9 cellular contexts compared by ENCODE assay signal in the genomic region with DNA sequence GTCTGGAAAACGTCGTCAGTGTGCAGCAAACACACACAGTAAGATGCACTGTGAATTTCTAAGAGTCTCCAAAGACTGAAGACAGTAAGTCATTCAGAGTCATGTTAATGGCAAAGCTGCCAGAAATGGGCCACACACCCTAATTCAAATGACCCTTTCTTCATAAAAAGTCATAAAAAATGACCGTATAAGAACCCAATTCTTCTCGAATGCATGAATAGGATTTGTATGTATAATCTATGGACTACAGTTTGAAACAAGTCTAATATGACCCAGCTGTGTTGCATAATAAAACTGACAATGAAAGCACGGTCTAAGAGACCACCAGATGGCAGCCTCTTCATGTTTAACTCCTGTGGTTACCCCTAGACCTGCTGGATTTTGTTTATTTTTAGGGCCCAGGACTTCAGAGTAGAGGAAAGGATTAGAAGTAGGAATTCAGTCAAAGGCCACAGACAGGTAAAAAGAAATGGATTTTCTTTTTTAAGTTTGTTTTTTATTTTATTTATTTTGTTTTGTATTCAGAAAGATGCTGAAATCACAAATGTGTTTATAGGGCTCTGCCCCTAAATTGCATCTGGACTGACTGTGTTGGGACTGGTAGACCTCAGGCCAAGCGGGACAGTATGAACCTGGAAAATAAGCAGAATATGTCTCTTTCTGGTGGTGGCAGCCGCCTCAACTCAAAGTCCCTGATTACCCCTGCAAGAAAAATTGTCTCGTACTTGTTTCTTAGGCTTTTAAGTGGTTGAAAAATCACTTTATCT. TPM values are rescaled to one million over a fixed set of nuclear protein-coding genes. Genes with fewer than 3 reads are reported as not detected.
DNase-seq lines count a peak whose midpoint lies in the region; ATAC-seq, FAIRE-seq and TF ChIP-seq lines count a peak whose summit lies in the region.
"Had no signal": no experiment of that assay in that cellular context is flagged by ENCODE, and none has a peak within 500 bp of the region (broad histone marks: within the 10 kb centered on the region; RNA-seq: fewer than 3 reads in every experiment).

No MANE protein-coding gene starts in this region.

- no peaks in the 10 kb centered on the region for H4K20me1 ChIP-seq in astrocyte (ENCODE audit: insufficient read depth, low read length)

- H3K27me3 Mint-ChIP-seq in astrocyte (ENCODE audit: low read depth, unreplicated experiment), result no peaks in the 10 kb centered on the region
- H3K27me3 Mint-ChIP-seq: CD4-positive, CD25-positive, alpha-beta regulatory T cell had no signal

- H3K4me1 ChIP-seq in astrocyte (ENCODE audit: insufficient read depth, low read length) (no peaks in the 10 kb centered on the region), iPS DF 6.9 (ENCODE audit: control insufficient read depth, insufficient read depth, low read length) (no peaks in the 10 kb centered on the region)

- H3K9me3 ChIP-seq in astrocyte (ENCODE audit: insufficient read depth, low read depth, low read length) (no peaks in the 10 kb centered on the region), iPS DF 6.9 (ENCODE audit: control insufficient read depth, insufficient read depth, low read length) (no peaks in the 10 kb centered on the region)

- no peaks in the 10 kb centered on the region for H3K9me3 Mint-ChIP-seq in astrocyte (ENCODE audit: unreplicated experiment)
- no peaks in the 10 kb centered on the region for H3K9me3 Mint-ChIP-seq in stimulated activated effector memory CD8-positive, alpha-beta T cell treated with anti-CD3 and anti-CD28 coated beads, Interleukin-12 subunit alpha, Interleukin-12 subunit beta, amount 100 ng/mL, for 72 hours

- no peak overlapping the region for H3K4me3 ChIP-seq in astrocyte (ENCODE audit: insufficient read depth, low read depth, low read length)
- H3K4me3 ChIP-seq in iPS DF 6.9 (ENCODE audit: low read length), result no peak overlapping the region

- H3K36me3 Mint-ChIP-seq in astrocyte (ENCODE audit: low read depth, unreplicated experiment), result no peaks in the 10 kb centered on the region
- no peaks in the 10 kb centered on the region for H3K36me3 Mint-ChIP-seq in stimulated activated effector memory CD8-positive, alpha-beta T cell treated with anti-CD3 and anti-CD28 coated beads, Interleukin-12 subunit alpha, Interleukin-12 subunit beta, amount 100 ng/mL, for 72 hours
- H3K36me3 Mint-ChIP-seq: CD4-positive, CD25-positive, alpha-beta regulatory T cell had no signal

- H3K4me3 Mint-ChIP-seq in astrocyte (ENCODE audit: unreplicated experiment), result no peak overlapping the region
- no peak overlapping the region for H3K4me3 Mint-ChIP-seq in stimulated activated effector memory CD8-positive, alpha-beta T cell treated with anti-CD3 and anti-CD28 coated beads, Interleukin-12 subunit alpha, Interleukin-12 subunit beta, amount 100 ng/mL, for 72 hours
- H3K4me3 Mint-ChIP-seq: CD4-positive, CD25-positive, alpha-beta regulatory T cell had no signal

- H2AFZ ChIP-seq in astrocyte (ENCODE audit: low read depth, low read length), result no peak overlapping the region

- no CpG with 5 or more reads among the region's 8 CpGs for WGBS in iPS DF 6.9 (ENCODE audit: insufficient coverage, insufficient read length)

- H3K79me2 ChIP-seq in astrocyte (ENCODE audit: insufficient read depth, low read length), result no peaks in the 10 kb centered on the region

- no peaks in the 10 kb centered on the region for H3K36me3 ChIP-seq in astrocyte (ENCODE audit: insufficient read depth, low read length)
- H3K36me3 ChIP-seq in iPS DF 6.9 (ENCODE audit: control insufficient read depth, insufficient read depth, low read length), result no peaks in the 10 kb centered on the region

- H3K27ac ChIP-seq in astrocyte (ENCODE audit: low read depth, low read length), result no peak overlapping the region
- no peak overlapping the region for H3K27ac ChIP-seq in iPS DF 6.9 (ENCODE audit: low read length)

- H3K4me2 ChIP-seq in astrocyte (ENCODE audit: low read length), result no peak overlapping the region

- no peaks in the 10 kb centered on the region for H3K4me1 Mint-ChIP-seq in astrocyte (ENCODE audit: low read depth, unreplicated experiment)
- H3K4me1 Mint-ChIP-seq in stimulated activated effector memory CD8-positive, alpha-beta T cell treated with anti-CD3 and anti-CD28 coated beads, Interleukin-12 subunit alpha, Interleukin-12 subunit beta, amount 100 ng/mL, for 72 hours, result no peaks in the 10 kb centered on the region
- H3K4me1 Mint-ChIP-seq: CD4-positive, CD25-positive, alpha-beta regulatory T cell had no signal

- H3K27me3 ChIP-seq in astrocyte (ENCODE audit: insufficient read depth, low read length) (no peaks in the 10 kb centered on the region), iPS DF 6.9 (ENCODE audit: control insufficient read depth, insufficient read depth, low read length) (no peaks in the 10 kb centered on the region)

- peak; percentile 80 for TF ChIP-seq CTCF in astrocyte (IDR thresholded peaks at IDR 0.05; ENCODE audit: insufficient read depth, low read depth, low read length)

- peak; percentile 82 for FAIRE-seq in astrocyte (lab: Jason Lieb, UNC)

- no peak overlapping the region for H3K27ac Mint-ChIP-seq in astrocyte (ENCODE audit: unreplicated experiment)
- H3K27ac Mint-ChIP-seq in stimulated activated effector memory CD8-positive, alpha-beta T cell treated with anti-CD3 and anti-CD28 coated beads, Interleukin-12 subunit alpha, Interleukin-12 subunit beta, amount 100 ng/mL, for 72 hours, result no peak overlapping the region
- H3K27ac Mint-ChIP-seq: CD4-positive, CD25-positive, alpha-beta regulatory T cell had no signal

- no peak overlapping the region for H3K9ac ChIP-seq in astrocyte (ENCODE audit: low read length)

- peak; percentile 12 for DNase-seq in NCI-H1436 (lab: John Stamatoyannopoulos, UW)
- no peak for DNase-seq in NCI-H1436 treated with DMSO at 0.1 percent for 48 hours (lab: John Stamatoyannopoulos, UW)
- DNase-seq in NCI-H2171 (lab: John Stamatoyannopoulos, UW), result peak; percentile 41
- peak; percentile 48 for DNase-seq in astrocyte (ENCODE audit: low read depth)
- peak; percentile 18 for DNase-seq in iPS DF 6.9 (ENCODE audit: low read depth, low spot score)
- DNase-seq in superior temporal gyrus (ENCODE audit: extremely low spot score), result peak; percentile 85
- DNase-seq in stimulated activated effector memory CD8-positive, alpha-beta T cell treated with anti-CD3 and anti-CD28 coated beads, Interleukin-12 subunit alpha, Interleukin-12 subunit beta, amount 100 ng/mL, for 72 hours (ENCODE audit: low spot score in 2 of 2), result no peak

- peak; percentile 66 for ATAC-seq in HG02943 (IDR thresholded peaks at IDR 0.05; ENCODE audit: low read depth, unreplicated experiment)
- ATAC-seq in stimulated activated effector memory CD8-positive, alpha-beta T cell treated with anti-CD3 and anti-CD28 coated beads, Interleukin-12 subunit alpha, Interleukin-12 subunit beta, amount 100 ng/mL, for 72 hours, result no peak

RNA-seq across cellular contexts. Expression of a gene that starts 32.1 kb away (rescaled TPM):
- 0.14 TPM in 2 replicates for total RNA-seq in astrocyte
- total RNA-seq: CD4-positive, CD25-positive, alpha-beta regulatory T cell had no signal

Comparison
In these comparisons a context has a peak if more than half of its experiments do, and no peak if none do; other contexts are left out.
1. DNase-seq: peak in NCI-H1436 (single experiment), NCI-H2171 (single experiment), astrocyte (single experiment), iPS DF 6.9 (single experiment) and superior temporal gyrus (single experiment); none in NCI-H1436 treated with DMSO at 0.1 percent for 48 hours (single experiment) and stimulated activated effector memory CD8-positive, alpha-beta T cell treated with anti-CD3 and anti-CD28 coated beads, Interleukin-12 subunit alpha, Interleukin-12 subunit beta, amount 100 ng/mL, for 72 hours (0 of 2).